8 cellular contexts compared by ENCODE assay signal in the genomic region with DNA sequence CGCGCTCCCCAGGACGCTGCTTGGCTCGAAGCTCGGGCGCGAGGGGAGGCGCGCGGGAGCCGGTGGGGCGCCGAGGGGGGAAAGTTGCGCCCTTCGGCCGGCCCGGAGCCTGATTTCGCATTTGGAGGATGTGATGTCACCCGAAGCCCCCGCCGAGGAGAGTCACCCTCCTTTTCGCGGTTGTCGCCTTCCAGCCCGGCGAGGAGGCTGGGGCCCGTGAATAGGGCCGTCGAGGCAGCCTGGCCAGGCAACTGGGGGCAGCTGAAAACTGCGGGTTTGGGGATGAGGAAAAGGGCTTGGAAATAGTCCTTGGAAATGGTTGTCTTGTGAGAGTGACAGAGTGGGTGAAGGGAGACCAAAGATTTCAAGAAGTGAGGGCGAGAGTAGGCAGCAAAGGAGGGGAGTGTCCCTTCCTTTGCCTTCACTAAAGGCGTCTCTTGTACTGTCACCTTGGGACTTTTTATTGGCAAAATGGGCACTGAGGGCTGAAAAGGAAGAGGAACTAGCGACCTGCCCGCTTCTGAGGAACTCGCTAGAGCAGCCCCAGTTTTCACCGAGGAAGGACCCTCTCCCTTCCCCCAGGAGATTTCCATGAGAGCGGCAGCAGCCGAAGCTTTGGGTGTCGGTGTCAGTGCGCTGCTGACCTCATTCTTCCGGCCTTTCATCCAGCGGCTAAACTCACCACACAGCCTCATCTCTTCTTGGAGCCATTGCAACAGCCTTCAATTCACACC. TPM values are rescaled to one million over a fixed set of nuclear protein-coding genes. Genes with fewer than 3 reads are reported as not detected.
DNase-seq lines count a peak whose midpoint lies in the region; ATAC-seq and TF ChIP-seq lines count a peak whose summit lies in the region.

TSS of gene CD8A (minus strand) at position 86 of the 734 bp plus-strand sequence. CDS start 88 bp downstream, outside the sequence.

- H3K36me3 ChIP-seq in heart left ventricle = no peaks in the 10 kb centered on the region

- H3K27me3 Mint-ChIP-seq in activated naive CD4-positive, alpha-beta T cell treated with anti-CD3 and anti-CD28 coated beads, Interleukin-2, amount 10 ng/mL, durations not matched to agents 7 days and 5 days = peaks cover 83% of the 10 kb centered on the region
- H3K27me3 Mint-ChIP-seq in type B pancreatic cell = peaks cover 89% of the 10 kb centered on the region

- TF ChIP-seq CTCF in heart left ventricle (IDR thresholded peaks at IDR 0.05) (no peak), type B pancreatic cell (conservative IDR thresholded peaks at IDR 0.05) (no peak)

- no peak for DNase-seq in heart left ventricle
- DNase-seq in cardiac septum (ENCODE audit: low spot score) = no peak
- DNase-seq in activated naive CD4-positive, alpha-beta T cell treated with anti-CD3 and anti-CD28 coated beads, Interleukin-2, amount 10 ng/mL, durations not matched to agents 7 days and 5 days = peak; percentile 47
- DNase-seq in left lobe of liver (ENCODE audit: low spot score) = no peak
- DNase-seq in type B pancreatic cell (ENCODE audit: extremely low spot score, unreplicated experiment) = no peak
- no peak for DNase-seq in DMS153 treated with DMSO at 0.1 percent for 48 hours (lab: John Stamatoyannopoulos, UW; ENCODE audit: unreplicated experiment)
- DNase-seq in NCI-H1930 (lab: John Stamatoyannopoulos, UW) = no peak
- no peak for DNase-seq in NCI-H446 (lab: John Stamatoyannopoulos, UW)

- H3K27ac ChIP-seq in heart left ventricle = peak within 1 kb of the TSS in 1 of 12 donors; percentile 55

- WGBS in heart left ventricle, 4 donors = 19 to 26% (median 24%) methylated on average over 29 to 42 of the region's 42 CpGs

- H3K36me3 Mint-ChIP-seq in activated naive CD4-positive, alpha-beta T cell treated with anti-CD3 and anti-CD28 coated beads, Interleukin-2, amount 10 ng/mL, durations not matched to agents 7 days and 5 days = peaks cover 16% of the 10 kb centered on the region
- H3K36me3 Mint-ChIP-seq in type B pancreatic cell = no peaks in the 10 kb centered on the region

- intact Hi-C loops in heart left ventricle (cut with DNase I) (no loop called here), cardiac septum (cut with DNase I) (no loop called here)

- peak within 1 kb of the TSS; percentile 67 for H3K4me3 Mint-ChIP-seq in activated naive CD4-positive, alpha-beta T cell treated with anti-CD3 and anti-CD28 coated beads, Interleukin-2, amount 10 ng/mL, durations not matched to agents 7 days and 5 days
- H3K4me3 Mint-ChIP-seq in type B pancreatic cell = peak within 1 kb of the TSS; percentile 72

- peaks cover 0 to 8% (median 2%) of the 10 kb centered on the region in 12 donors for H3K9me3 ChIP-seq in heart left ventricle

- H3K27ac Mint-ChIP-seq in activated naive CD4-positive, alpha-beta T cell treated with anti-CD3 and anti-CD28 coated beads, Interleukin-2, amount 10 ng/mL, durations not matched to agents 7 days and 5 days = no peak within 1 kb of the TSS
- peak within 1 kb of the TSS; percentile 19 for H3K27ac Mint-ChIP-seq in type B pancreatic cell

- peaks cover 16 to 63% (median 49%) of the 10 kb centered on the region in 9 donors for H3K27me3 ChIP-seq in heart left ventricle

- peaks cover 49% of the 10 kb centered on the region for H3K4me1 Mint-ChIP-seq in activated naive CD4-positive, alpha-beta T cell treated with anti-CD3 and anti-CD28 coated beads, Interleukin-2, amount 10 ng/mL, durations not matched to agents 7 days and 5 days
- peaks cover 9% of the 10 kb centered on the region for H3K4me1 Mint-ChIP-seq in type B pancreatic cell (ENCODE audit: unreplicated experiment)

- peaks cover 0 to 46% (median 31%) of the 10 kb centered on the region in 12 donors for H3K4me1 ChIP-seq in heart left ventricle

- CTCF ChIA-PET in activated naive CD4-positive, alpha-beta T cell treated with anti-CD3 and anti-CD28 coated beads, Interleukin-2, amount 10 ng/mL, durations not matched to agents 7 days and 5 days (lab: Charles Lee) = no interaction called here

- TF ChIP-seq POLR2A in heart left ventricle (IDR thresholded peaks at IDR 0.05) = no peak

- H3K4me3 ChIP-seq in heart left ventricle = peak within 1 kb of the TSS in 10 of 12 donors; percentile 8 to 51 (median 20)

- peaks cover 9% of the 10 kb centered on the region for H3K9me3 Mint-ChIP-seq in activated naive CD4-positive, alpha-beta T cell treated with anti-CD3 and anti-CD28 coated beads, Interleukin-2, amount 10 ng/mL, durations not matched to agents 7 days and 5 days
- H3K9me3 Mint-ChIP-seq in type B pancreatic cell = peaks cover 3% of the 10 kb centered on the region

- ATAC-seq in heart left ventricle = no peak
- peak; percentile 29 for ATAC-seq in left lobe of liver

RNA-seq across cellular contexts. Expression of gene CD8A, which starts in this region (rescaled TPM):
- total RNA-seq in heart left ventricle = 10 to 100 TPM in 1 of 9 donors, 1 to 10 TPM in 1, under 1 TPM in 6, not detected in 1; 0.24 to 11.1 (median 0.43) TPM
- polyA plus RNA-seq in heart left ventricle = under 1 TPM; 0.33 to 0.65 TPM
- total RNA-seq in cardiac septum = 0.62 TPM
- total RNA-seq in left lobe of liver = 0.81 TPM
- 0.17 and 0.34 TPM in 2 replicates for total RNA-seq in type B pancreatic cell (ENCODE audit: low replicate concordance)

Comparison
In these comparisons a context has a peak if more than half of its experiments do, and no peak if none do; other contexts are left out.
1. Peak in ATAC-seq in left lobe of liver; RNA of the gene not detected or under 1 TPM.